30 cellular contexts compared by ENCODE assay signal in genomic region chrX:139091086-139091485, GRCh38.
"Had no signal": no experiment of that assay in that cellular context is flagged by ENCODE, and none has a peak within 500 bp of the region (broad histone marks: within the 10 kb centered on the region; RNA-seq: fewer than 3 reads in every experiment).

No MANE protein-coding gene starts in this region.

- H3K4me1 Mint-ChIP-seq: activated CD4-positive, alpha-beta T cell treated with anti-CD3 and anti-CD28 coated beads for 36 hours; activated CD4-positive, alpha-beta T cell treated with anti-CD3 and anti-CD28 coated beads, Interleukin-2, amount 10 ng/mL, durations not matched to agents 24 days and 14 days; activated T-helper 17 cell treated with anti-CD3 and anti-CD28 coated beads, Interleukin-2, amount 50 U/mL, for 72 hours; central memory CD8-positive, alpha-beta T cell; T-helper 17 cell had no signal

- H3K36me3 Mint-ChIP-seq: activated naive CD8-positive, alpha-beta T cell had no signal

- H3K36me3 ChIP-seq: brain microvascular endothelial cell had no signal

- ATAC-seq: activated CD4-positive, alpha-beta T cell treated with anti-CD3 and anti-CD28 coated beads for 36 hours; activated CD8-positive, alpha-beta T cell treated with anti-CD3 and anti-CD28 coated beads for 36 hours; activated T-cell treated with anti-CD3 and anti-CD28 coated beads, Interleukin-2, amount 50 U/mL, for 4 hours; activated T-helper 17 cell treated with anti-CD3 and anti-CD28 coated beads, Interleukin-2, amount 50 U/mL, for 72 hours; esophagus mucosa; T-helper 17 cell had no signal

- H3K4me3 ChIP-seq: coronary artery, dorsolateral prefrontal cortex had no signal

- H3K4me3 Mint-ChIP-seq: activated CD4-positive, alpha-beta T cell treated with anti-CD3 and anti-CD28 coated beads for 36 hours; activated CD4-positive, alpha-beta T cell treated with anti-CD3 and anti-CD28 coated beads, Interleukin-2, amount 10 ng/mL, durations not matched to agents 24 days and 14 days; activated CD8-positive, alpha-beta T cell treated with anti-CD3 and anti-CD28 coated beads for 36 hours; activated naive CD8-positive, alpha-beta T cell; activated T-cell treated with anti-CD3 and anti-CD28 coated beads, Interleukin-2, amount 50 U/mL, for 4 hours; activated T-helper 17 cell treated with anti-CD3 and anti-CD28 coated beads, Interleukin-2, amount 50 U/mL, for 72 hours; central memory CD8-positive, alpha-beta T cell; dendritic cell treated with granulocyte-macrophage colony-stimulating factor and Interleukin-4, amounts not matched to agents 40 ng/mL and 50 ng/mL, for 4 days; endodermal cell; T-helper 17 cell; T-helper 2 cell treated with Interferon-gamma antibody and Interleukin-4, amounts not matched to agents 5 μg/mL and 100 μg/mL, for 36 hours had no signal

- H3K27ac Mint-ChIP-seq: activated CD4-positive, alpha-beta T cell treated with anti-CD3 and anti-CD28 coated beads for 36 hours; activated CD4-positive, alpha-beta T cell treated with anti-CD3 and anti-CD28 coated beads, Interleukin-2, amount 10 ng/mL, durations not matched to agents 24 days and 14 days; activated CD8-positive, alpha-beta T cell treated with anti-CD3 and anti-CD28 coated beads for 36 hours; activated naive CD8-positive, alpha-beta T cell; activated T-helper 17 cell treated with anti-CD3 and anti-CD28 coated beads, Interleukin-2, amount 50 U/mL, for 72 hours; dendritic cell treated with granulocyte-macrophage colony-stimulating factor and Interleukin-4, amounts not matched to agents 40 ng/mL and 50 ng/mL, for 4 days; endodermal cell; T-helper 17 cell; T-helper 2 cell treated with Interferon-gamma antibody and Interleukin-4, amounts not matched to agents 5 μg/mL and 100 μg/mL, for 36 hours had no signal

- H3K27me3 Mint-ChIP-seq: activated CD4-positive, alpha-beta T cell treated with anti-CD3 and anti-CD28 coated beads for 36 hours; activated CD4-positive, alpha-beta T cell treated with anti-CD3 and anti-CD28 coated beads, Interleukin-2, amount 10 ng/mL, durations not matched to agents 24 days and 14 days; activated CD8-positive, alpha-beta T cell treated with anti-CD3 and anti-CD28 coated beads for 36 hours; activated naive CD8-positive, alpha-beta T cell; activated T-helper 17 cell treated with anti-CD3 and anti-CD28 coated beads, Interleukin-2, amount 50 U/mL, for 72 hours; central memory CD8-positive, alpha-beta T cell; dendritic cell treated with granulocyte-macrophage colony-stimulating factor and Interleukin-4, amounts not matched to agents 40 ng/mL and 50 ng/mL, for 4 days; T-helper 17 cell had no signal

- H3K27me3 ChIP-seq: brain microvascular endothelial cell had no signal

- DNase-seq: activated CD4-positive, alpha-beta T cell treated with anti-CD3 and anti-CD28 coated beads for 36 hours; activated CD4-positive, alpha-beta T cell treated with anti-CD3 and anti-CD28 coated beads, Interleukin-2, amount 10 ng/mL, durations not matched to agents 24 days and 14 days; activated CD4-positive, alpha-beta T cell treated with anti-CD3 and anti-CD28 coated beads, Interleukin-2, amount 50 U/mL, for 48 hours; activated CD4-positive, CD25-positive, alpha-beta regulatory T cell; activated CD4-positive, CD25-positive, alpha-beta regulatory T cell treated with anti-CD3 and anti-CD28 coated beads, Interleukin-2, amount 50 U/mL, for 72 hours; activated CD8-positive, alpha-beta memory T cell treated with anti-CD3 and anti-CD28 coated beads for 24 hours; activated CD8-positive, alpha-beta T cell treated with anti-CD3 and anti-CD28 coated beads for 36 hours; activated effector memory CD4-positive, alpha-beta T cell treated with Interleukin-2 at 50 U/mL for 16 hours; activated gamma-delta T cell treated with Interleukin-2 at 50 U/mL for 16 hours; activated naive CD4-positive, alpha-beta T cell treated with anti-CD3 and anti-CD28 coated beads, Interleukin-2, amount 50 U/mL, for 16 hours; activated naive CD4-positive, alpha-beta T cell treated with Interleukin-2 at 50 U/mL for 16 hours; activated T-cell treated with anti-CD3 and anti-CD28 coated beads, Interleukin-2, amount 50 U/mL, for 4 hours; amniotic stem cell; aorta; brain microvascular endothelial cell; dorsolateral prefrontal cortex; effector memory CD4-positive, alpha-beta T cell; endodermal cell; foreskin fibroblast; head of caudate nucleus; T-helper 1 cell; T-helper 17 cell; T1000 had no signal

- H3K9me3 Mint-ChIP-seq: activated CD4-positive, alpha-beta T cell treated with anti-CD3 and anti-CD28 coated beads, Interleukin-2, amount 10 ng/mL, durations not matched to agents 24 days and 14 days; activated CD8-positive, alpha-beta T cell treated with anti-CD3 and anti-CD28 coated beads for 36 hours; activated T-cell treated with anti-CD3 and anti-CD28 coated beads, Interleukin-2, amount 50 U/mL, for 4 hours; activated T-helper 17 cell treated with anti-CD3 and anti-CD28 coated beads, Interleukin-2, amount 50 U/mL, for 72 hours; central memory CD8-positive, alpha-beta T cell; dendritic cell treated with granulocyte-macrophage colony-stimulating factor and Interleukin-4, amounts not matched to agents 40 ng/mL and 50 ng/mL, for 4 days; endodermal cell; T-helper 2 cell treated with Interferon-gamma antibody and Interleukin-4, amounts not matched to agents 5 μg/mL and 100 μg/mL, for 36 hours had no signal

- H3K27ac ChIP-seq: brain microvascular endothelial cell, coronary artery, dorsolateral prefrontal cortex had no signal
